In the genomic region with DNA sequence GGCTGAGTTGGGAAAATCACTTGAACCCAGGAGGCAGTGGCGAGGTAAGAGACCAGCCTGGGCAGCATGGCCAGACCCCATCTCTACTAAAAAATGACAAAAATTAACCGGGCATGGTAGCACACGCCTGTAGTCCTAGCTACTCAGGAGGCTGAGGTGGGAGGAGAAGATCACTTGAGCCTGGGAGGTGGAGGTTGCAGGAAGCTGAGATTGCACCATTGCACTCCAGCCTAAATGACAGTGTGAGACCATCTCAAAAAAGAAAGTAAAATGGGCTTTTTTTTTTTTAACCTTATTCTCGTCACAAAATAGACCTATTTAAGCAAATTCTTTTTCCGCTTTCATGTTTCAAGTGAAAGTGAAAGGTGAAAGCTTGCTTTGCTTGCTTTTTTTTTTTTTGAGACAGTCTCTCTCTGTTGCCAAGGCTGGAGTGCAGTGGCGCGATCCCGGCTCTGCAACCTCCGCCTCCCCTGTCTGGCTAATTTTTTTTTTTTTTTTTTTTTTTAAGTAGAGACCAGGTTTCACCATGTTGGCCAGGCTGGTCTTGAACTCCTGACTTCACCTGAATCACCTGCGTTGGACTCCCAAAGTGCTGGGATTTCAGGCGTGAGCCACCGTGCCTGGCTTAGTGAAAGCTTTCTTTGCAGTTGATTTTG, we compare ENCODE assay signal across 8 cellular contexts. TPM values are rescaled to one million over a fixed set of nuclear protein-coding genes. Genes with fewer than 3 reads are reported as not detected.
DNase-seq lines count a peak whose midpoint lies in the region; ATAC-seq and TF ChIP-seq lines count a peak whose summit lies in the region.

No MANE protein-coding gene starts in this region.

- TF ChIP-seq CTCF in natural killer cell (IDR thresholded peaks at IDR 0.05), result no peak

- peaks cover 46 to 60% of the 10 kb centered on the region in 2 donors for H3K4me1 Mint-ChIP-seq in natural killer cell

- DNase-seq in activated T-helper 9 cell treated with anti-CD3 and anti-CD28 coated beads, Interleukin-2, amount 50 U/mL, for 16 hours (ENCODE audit: low read depth), result peak; percentile 8
- DNase-seq in natural killer cell (peak; percentile 35), NCI-H2029 treated with DMSO at 0.1 percent for 48 hours (lab: John Stamatoyannopoulos, UW) (no peak), inferior parietal cortex (ENCODE audit: extremely low spot score) (no peak), HT-29 (ENCODE audit: low spot score) (no peak)

- H3K27me3 Mint-ChIP-seq in natural killer cell (ENCODE audit: low read depth in 2 of 2), result no peaks in the 10 kb centered on the region

- H3K9me3 Mint-ChIP-seq in natural killer cell, result no peaks in the 10 kb centered on the region

- peak overlapping the region; percentile 96 to 99 for H3K27ac Mint-ChIP-seq in natural killer cell

- H3K36me3 Mint-ChIP-seq in natural killer cell, result peaks cover 6% of the 10 kb centered on the region

- intact Hi-C loops in natural killer cell (cut with micrococcal nuclease), result loop anchor here (1.0 kb wide), 1 partner anchor 42 kb away; the partner anchor contains the start of gene SERF2

- peak overlapping the region; percentile 73 for H3K4me3 Mint-ChIP-seq in natural killer cell

- peak; percentile 51 for ATAC-seq in GM18909 (IDR thresholded peaks at IDR 0.05; ENCODE audit: poor library complexity, unreplicated experiment)
- peak; percentile 46 for ATAC-seq in HG03196 (IDR thresholded peaks at IDR 0.05; ENCODE audit: unreplicated experiment)
- ATAC-seq in natural killer cell, result peak; percentile 53 to 70 (median 56)
- ATAC-seq in HG03280 (IDR thresholded peaks at IDR 0.05; ENCODE audit: unreplicated experiment), result no peak

RNA-seq across cellular contexts. Expression of gene PDIA3, which starts 3.6 kb away (rescaled TPM):
- 100 to 1,000 TPM; 295 to 334 (median 312) TPM for total RNA-seq in natural killer cell
- 560 and 640 TPM in 2 replicates for total RNA-seq in HT-29 (2014; rRNA removed; shearing (Covaris generic))

RNA-seq across cellular contexts. Expression of gene ELL3, which starts 26.9 kb away (rescaled TPM):
- under 1 TPM in 2 of 3 donors, not detected in 1; 0.82 to 0.88 TPM for total RNA-seq in natural killer cell
- total RNA-seq in HT-29 (2014; rRNA removed; shearing (Covaris generic)), result 94.9 and 101 TPM in 2 replicates

RNA-seq across cellular contexts. Expression of gene SERF2, which starts 42.3 kb away (rescaled TPM):
- total RNA-seq in natural killer cell, result 100 to 1,000 TPM; 476 to 551 (median 526) TPM
- 758 and 789 TPM in 2 replicates for total RNA-seq in HT-29 (2014; rRNA removed; shearing (Covaris generic))

RNA-seq across cellular contexts. Expression of gene SERINC4, which starts 50.2 kb away (rescaled TPM):
- total RNA-seq in natural killer cell, result under 1 TPM in 2 of 3 donors, not detected in 1; 0.18 to 0.25 TPM
- total RNA-seq in HT-29 (2014; rRNA removed; shearing (Covaris generic)), result not detected in 2 replicates

RNA-seq across cellular contexts. Expression of gene HYPK, which starts 50.6 kb away (rescaled TPM):
- 10 to 100 TPM; 19.8 to 29.3 (median 25.8) TPM for total RNA-seq in natural killer cell
- 16.9 and 18.8 TPM in 2 replicates for total RNA-seq in HT-29 (2014; rRNA removed; shearing (Covaris generic))

Comparison
In these comparisons a context has a peak if more than half of its experiments do, and no peak if none do; other contexts are left out.
1. DNase-seq: peak in activated T-helper 9 cell treated with anti-CD3 and anti-CD28 coated beads, Interleukin-2, amount 50 U/mL, for 16 hours (single experiment) and natural killer cell (single experiment); none in NCI-H2029 treated with DMSO at 0.1 percent for 48 hours (single experiment), inferior parietal cortex (single experiment) and HT-29 (single experiment).
2. RNA of gene ELL3, which starts 26.9 kb away (total RNA-seq): 94.9 to 101 TPM in HT-29; 0.82 to 0.88 TPM in natural killer cell; every median in the first group is over 10 times any median in the second.